ENCODE assay signal across 1 cellular context in the genomic region with DNA sequence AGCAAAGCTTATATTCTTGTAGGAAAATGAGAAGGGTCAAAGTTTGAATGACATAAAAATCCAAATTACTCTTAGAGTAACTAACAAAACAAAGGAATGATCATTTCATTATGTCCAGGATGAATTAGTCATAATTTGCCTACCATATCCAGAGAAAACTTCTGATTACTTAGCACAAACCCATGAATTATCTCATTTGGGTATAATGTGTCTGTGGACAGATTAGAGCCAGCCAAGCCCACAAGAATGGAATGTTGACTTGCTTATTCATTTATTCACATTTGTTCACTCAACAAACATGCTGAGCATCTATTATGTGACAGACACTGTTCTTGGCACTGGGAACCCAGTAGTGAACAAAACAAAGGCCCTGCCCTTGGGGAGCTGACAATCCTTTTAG.
TF ChIP-seq lines count a peak whose summit lies in the region.

No MANE protein-coding gene starts in this region.

TF ChIP-seq in GM23338, 12 proteins besides CTCF, POLR2A, EP300 and RAD21 (continued from another document):
- TF ChIP-seq ZNF462 (CRISPR knock-in tag; IDR thresholded peaks at IDR 0.05): no peak
- TF ChIP-seq, protein P1, sequence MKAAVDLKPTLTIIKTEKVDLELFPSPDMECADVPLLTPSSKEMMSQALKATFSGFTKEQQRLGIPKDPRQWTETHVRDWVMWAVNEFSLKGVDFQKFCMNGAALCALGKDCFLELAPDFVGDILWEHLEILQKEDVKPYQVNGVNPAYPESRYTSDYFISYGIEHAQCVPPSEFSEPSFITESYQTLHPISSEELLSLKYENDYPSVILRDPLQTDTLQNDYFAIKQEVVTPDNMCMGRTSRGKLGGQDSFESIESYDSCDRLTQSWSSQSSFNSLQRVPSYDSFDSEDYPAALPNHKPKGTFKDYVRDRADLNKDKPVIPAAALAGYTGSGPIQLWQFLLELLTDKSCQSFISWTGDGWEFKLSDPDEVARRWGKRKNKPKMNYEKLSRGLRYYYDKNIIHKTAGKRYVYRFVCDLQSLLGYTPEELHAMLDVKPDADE (IDR thresholded peaks at IDR 0.05): no peak
- no peak for TF ChIP-seq POLR2AphosphoS5 (IDR thresholded peaks at IDR 0.05; ENCODE audit: low read depth)
- TF ChIP-seq EZH2 (IDR thresholded peaks at IDR 0.05; ENCODE audit: low read depth, unreplicated experiment): no peak
- TF ChIP-seq ZNF114 (CRISPR knock-in tag; IDR thresholded peaks at IDR 0.05): no peak
- no peak for TF ChIP-seq NANOG (IDR thresholded peaks at IDR 0.05; ENCODE audit: borderline replicate concordance)
- no peak for TF ChIP-seq STAT1 (IDR thresholded peaks at IDR 0.05; ENCODE audit: unreplicated experiment)
- TF ChIP-seq EZH2phosphoT487 (IDR thresholded peaks at IDR 0.05; ENCODE audit: unreplicated experiment): no peak
- TF ChIP-seq JUNB (IDR thresholded peaks at IDR 0.05; ENCODE audit: unreplicated experiment): no peak
